5 cellular contexts compared by ENCODE assay signal in genomic region chr19:19253409-19253808, GRCh38. TPM values are rescaled to one million over a fixed set of nuclear protein-coding genes. Genes with fewer than 3 reads are reported as not detected.
"Had no signal": no experiment of that assay in that cellular context is flagged by ENCODE, and none has a peak within 500 bp of the region (broad histone marks: within the 10 kb centered on the region; RNA-seq: fewer than 3 reads in every experiment).

No MANE protein-coding gene starts in this region.

RNA-seq across cellular contexts. Expression of gene TM6SF2, which starts 19.7 kb away (rescaled TPM):
- total RNA-seq: HT-29 had no signal
- polyA plus RNA-seq: IgD-negative memory B cell had no signal

RNA-seq across cellular contexts. Expression of gene NCAN, which starts 41.7 kb away (rescaled TPM):
- total RNA-seq: HepG2, HT-29, HT1080, IMR-90 had no signal
- polyA plus RNA-seq: HepG2, IgD-negative memory B cell, IMR-90 had no signal
